1 cellular context compared by ENCODE assay signal in genomic region chr18:26976206-26976605, GRCh38.
TF ChIP-seq lines count a peak whose summit lies in the region.

No MANE protein-coding gene starts in this region.

TF ChIP-seq in SK-N-SH, 30 proteins besides CTCF, POLR2A, EP300 and RAD21 (continued from another document):
- TF ChIP-seq RCOR1 (IDR thresholded peaks at IDR 0.05; ENCODE audit: low read length): peak; percentile 96
- no peak for TF ChIP-seq FOXM1 (IDR thresholded peaks at IDR 0.05; ENCODE audit: low read depth)
- TF ChIP-seq ZBTB33 (IDR thresholded peaks at IDR 0.05; ENCODE audit: borderline replicate concordance, low read depth): no peak
- TF ChIP-seq JUND (IDR thresholded peaks at IDR 0.05): no peak
- no peak for TF ChIP-seq TAF1 (IDR thresholded peaks at IDR 0.05; ENCODE audit: borderline replicate concordance, low read depth, low read length)
- no peak for TF ChIP-seq NFIC (IDR thresholded peaks at IDR 0.05; ENCODE audit: borderline replicate concordance)
- TF ChIP-seq EZH2phosphoT487 (IDR thresholded peaks at IDR 0.05; ENCODE audit: borderline replicate concordance, low read depth): no peak
- no peak for TF ChIP-seq IRF3 (IDR thresholded peaks at IDR 0.05; ENCODE audit: low read depth, low read length)
- TF ChIP-seq MXI1 (IDR thresholded peaks at IDR 0.05; ENCODE audit: low read depth, low read length): peak; percentile 56; the same call in 1 of the 2 replicates
- no peak for TF ChIP-seq MEF2A (IDR thresholded peaks at IDR 0.05; ENCODE audit: borderline replicate concordance, low read depth)
- TF ChIP-seq NRF1 (IDR thresholded peaks at IDR 0.05; ENCODE audit: low read depth, low read length): no peak
- TF ChIP-seq REST (IDR thresholded peaks at IDR 0.05; ENCODE audit: low read depth, low read length): no peak
- no peak for TF ChIP-seq SIN3A (IDR thresholded peaks at IDR 0.05; ENCODE audit: borderline replicate concordance, low read depth, low read length)
- no peak for TF ChIP-seq GABPA (IDR thresholded peaks at IDR 0.05; ENCODE audit: low read depth)
- peak; percentile 20; the same call in 1 of the 2 replicates for TF ChIP-seq TCF12 (IDR thresholded peaks at IDR 0.05)
